34 cellular contexts compared by ENCODE assay signal in the genomic region with DNA sequence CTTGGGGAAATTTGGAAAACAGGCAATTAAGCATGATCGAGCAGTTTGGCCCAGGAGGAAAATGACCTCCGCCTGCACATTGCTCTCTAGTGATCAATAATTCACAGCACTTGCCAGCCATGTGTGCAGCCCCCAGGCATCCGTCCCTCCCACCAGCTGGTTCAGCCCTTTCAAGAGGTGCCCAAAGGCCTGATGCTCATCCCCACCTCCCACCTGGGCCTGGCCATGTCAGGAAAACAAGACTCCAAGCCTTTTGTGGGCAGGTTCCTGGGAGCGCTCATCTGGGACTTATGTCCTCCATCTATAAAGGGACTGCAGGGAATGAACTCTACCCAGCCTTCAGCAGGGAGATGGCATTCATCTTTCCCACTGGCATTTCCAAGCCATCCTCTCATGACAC. TPM values are rescaled to one million over a fixed set of nuclear protein-coding genes. Genes with fewer than 3 reads are reported as not detected.
"Had no signal": no experiment of that assay in that cellular context is flagged by ENCODE, and none has a peak within 500 bp of the region (broad histone marks: within the 10 kb centered on the region; RNA-seq: fewer than 3 reads in every experiment).

No MANE protein-coding gene starts in this region.

- H3K36me3 ChIP-seq: adrenal gland, breast epithelium, Peyer's patch, SJSA1 had no signal

- H3K9me3 ChIP-seq: SJSA1, SK-N-SH had no signal

- H3K4me3 Mint-ChIP-seq: activated CD4-positive, alpha-beta memory T cell treated with anti-CD3 and anti-CD28 coated beads for 36 hours; activated CD4-positive, alpha-beta T cell treated with anti-CD3 and anti-CD28 coated beads for 36 hours; activated CD8-positive, alpha-beta memory T cell treated with anti-CD3 and anti-CD28 coated beads, Interleukin-2, amount 10 ng/mL, durations not matched to agents 7 days and 5 days; activated naive CD4-positive, alpha-beta T cell treated with anti-CD3 and anti-CD28 coated beads for 36 hours; activated T-cell treated with anti-CD3 and anti-CD28 coated beads, Interleukin-2, amount 50 U/mL, for 72 hours; activated T-helper 17 cell treated with anti-CD3 and anti-CD28 coated beads, Interleukin-2, amount 50 U/mL, for 72 hours; T-helper 1 cell treated with Interleukin-12 subunit alpha and Interleukin-12 subunit beta and Interleukin-4 antibody, amounts not matched to agents 30 μg/mL and 1 μg/mL, for 36 hours; T-helper 2 cell treated with Interferon-gamma antibody and Interleukin-4, amounts not matched to agents 5 μg/mL and 100 μg/mL, for 36 hours had no signal

- H3K27me3 ChIP-seq: body of pancreas, Peyer's patch had no signal

- H3K27ac Mint-ChIP-seq: activated CD4-positive, alpha-beta memory T cell treated with anti-CD3 and anti-CD28 coated beads for 36 hours; activated CD4-positive, alpha-beta T cell treated with anti-CD3 and anti-CD28 coated beads for 36 hours; activated CD8-positive, alpha-beta memory T cell treated with anti-CD3 and anti-CD28 coated beads, Interleukin-2, amount 10 ng/mL, durations not matched to agents 7 days and 5 days; activated naive CD4-positive, alpha-beta T cell treated with anti-CD3 and anti-CD28 coated beads for 36 hours; activated naive CD4-positive, alpha-beta T cell treated with anti-CD3 and anti-CD28 coated beads, Interleukin-2, amount 50 U/mL, for 72 hours; activated T-cell treated with anti-CD3 and anti-CD28 coated beads, Interleukin-2, amount 50 U/mL, for 72 hours; activated T-helper 17 cell treated with anti-CD3 and anti-CD28 coated beads, Interleukin-2, amount 50 U/mL, for 72 hours; T-helper 1 cell treated with Interleukin-12 subunit alpha and Interleukin-12 subunit beta and Interleukin-4 antibody, amounts not matched to agents 30 μg/mL and 1 μg/mL, for 36 hours; T-helper 2 cell treated with Interferon-gamma antibody and Interleukin-4, amounts not matched to agents 5 μg/mL and 100 μg/mL, for 36 hours had no signal

- H3K36me3 Mint-ChIP-seq: activated CD8-positive, alpha-beta memory T cell treated with anti-CD3 and anti-CD28 coated beads, Interleukin-2, amount 10 ng/mL, durations not matched to agents 7 days and 5 days had no signal

- H3K4me1 ChIP-seq: adrenal gland, breast epithelium, Peyer's patch, SJSA1 had no signal

- H3K4me3 ChIP-seq: adrenal gland, body of pancreas, breast epithelium, Peyer's patch, SJSA1 had no signal

- H3K4me1 Mint-ChIP-seq: activated CD4-positive, alpha-beta T cell treated with anti-CD3 and anti-CD28 coated beads for 36 hours; activated CD8-positive, alpha-beta memory T cell treated with anti-CD3 and anti-CD28 coated beads, Interleukin-2, amount 10 ng/mL, durations not matched to agents 7 days and 5 days; activated T-helper 17 cell treated with anti-CD3 and anti-CD28 coated beads, Interleukin-2, amount 50 U/mL, for 72 hours had no signal

- H3K27ac ChIP-seq: adrenal gland, body of pancreas, breast epithelium, KMS-11, Peyer's patch, SJSA1 had no signal

- DNase-seq: activated CD4-positive, alpha-beta memory T cell treated with anti-CD3 and anti-CD28 coated beads for 36 hours; activated CD4-positive, alpha-beta T cell treated with anti-CD3 and anti-CD28 coated beads for 36 hours; activated CD4-positive, alpha-beta T cell treated with anti-CD3 and anti-CD28 coated beads, Interleukin-2, amount 50 U/mL, for 1 hour; activated CD8-positive, alpha-beta memory T cell treated with anti-CD3 and anti-CD28 coated beads, Interleukin-2, amount 10 ng/mL, durations not matched to agents 7 days and 5 days; activated gamma-delta T cell treated with Interleukin-2 at 50 U/mL for 16 hours; activated naive CD4-positive, alpha-beta T cell treated with anti-CD3 and anti-CD28 coated beads for 36 hours; activated T-cell treated with anti-CD3 and anti-CD28 coated beads, Interleukin-2, amount 50 U/mL, for 1 hour; activated T-cell treated with anti-CD3 and anti-CD28 coated beads, Interleukin-2, amount 50 U/mL, for 72 hours; body of pancreas; MM.1S; NCI-H1092 treated with DMSO at 0.1 percent for 48 hours; NCI-H1417; NCI-H146; NCI-H187; NCI-H2029 treated with DMSO at 0.1 percent for 48 hours; NCI-H2107; NCI-H2171; NCI-H510A; NCI-H526; NCI-H748 treated with DMSO at 0.1 percent for 48 hours; NK-92 treated with Interleukin-12 subunit alpha and Interleukin-12 subunit beta, amount 100 ng/mL, for 24 hours; PC-3; Peyer's patch; RPMI8226; SHP77 treated with DMSO at 0.1 percent for 48 hours; SK-N-SH had no signal

RNA-seq across cellular contexts. Expression of a gene that starts 17.5 kb away (rescaled TPM):
- total RNA-seq: activated CD4-positive, alpha-beta memory T cell treated with anti-CD3 and anti-CD28 coated beads for 36 hours; activated CD8-positive, alpha-beta memory T cell treated with anti-CD3 and anti-CD28 coated beads, Interleukin-2, amount 10 ng/mL, durations not matched to agents 7 days and 5 days; activated naive CD4-positive, alpha-beta T cell treated with anti-CD3 and anti-CD28 coated beads for 36 hours; activated naive CD4-positive, alpha-beta T cell treated with anti-CD3 and anti-CD28 coated beads, Interleukin-2, amount 50 U/mL, for 72 hours; activated T-cell treated with anti-CD3 and anti-CD28 coated beads, Interleukin-2, amount 50 U/mL, for 72 hours; activated T-helper 17 cell treated with anti-CD3 and anti-CD28 coated beads, Interleukin-2, amount 50 U/mL, for 72 hours; SJSA1 had no signal
